In the genomic region with DNA sequence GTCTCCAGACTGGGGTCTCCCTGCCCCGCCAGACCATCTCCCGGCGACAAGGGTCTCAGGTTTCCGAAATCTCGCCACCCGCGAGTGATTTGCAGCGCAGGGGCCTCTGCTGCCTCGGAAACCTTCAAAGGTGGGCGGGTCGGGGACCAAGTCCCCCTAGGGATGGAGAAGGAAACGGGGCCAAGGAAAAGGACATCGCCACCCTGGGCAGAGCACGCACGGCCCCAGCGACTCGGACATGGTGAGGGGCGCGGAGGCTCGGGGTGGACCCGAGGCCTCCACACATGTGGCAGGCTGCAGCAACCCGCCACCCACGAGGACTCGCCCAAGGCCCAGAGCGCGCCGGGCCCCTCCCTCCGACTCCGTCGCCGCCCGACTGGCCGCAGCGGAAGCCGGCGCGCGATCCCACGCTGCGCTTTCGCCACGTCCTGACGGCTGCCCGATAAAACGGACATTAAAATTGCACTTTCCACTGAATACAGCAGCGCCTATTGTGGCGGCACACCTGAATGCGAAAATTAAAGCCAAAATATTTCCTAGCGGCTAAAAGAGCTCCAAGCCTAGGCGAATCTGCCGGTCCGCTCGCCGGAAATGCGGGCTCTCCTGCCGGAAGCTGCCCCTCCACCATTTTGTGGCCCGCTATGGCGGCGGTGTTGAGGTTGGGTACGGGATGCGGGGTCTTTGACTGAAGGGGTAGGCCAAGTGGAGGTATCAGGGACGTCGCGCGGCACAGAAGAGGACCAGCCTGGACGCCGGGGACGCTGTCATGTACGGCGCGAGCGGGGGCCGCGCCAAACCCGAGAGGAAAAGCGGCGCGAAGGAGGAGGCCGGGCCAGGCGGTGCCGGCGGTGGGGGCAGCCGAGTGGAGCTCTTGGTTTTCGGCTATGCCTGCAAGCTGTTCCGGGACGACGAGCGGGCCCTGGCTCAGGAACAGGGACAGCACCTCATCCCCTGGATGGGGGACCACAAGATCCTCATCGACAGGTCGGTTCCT, we compare ENCODE assay signal across 1 cellular context.
TF ChIP-seq lines count a peak whose summit lies in the region.

A gene (plus strand): TSS at position 627 of the 994 bp plus-strand sequence. CDS start 140 bp downstream, at position 767.

TF ChIP-seq in HepG2, 621 proteins besides CTCF, POLR2A, EP300 and RAD21 (continued from another document and continues in another):
- no peak for TF ChIP-seq AKAP8 (CRISPR knock-in tag; IDR thresholded peaks at IDR 0.05)
- TF ChIP-seq ZNF546 (CRISPR knock-in tag; conservative IDR thresholded peaks at IDR 0.05) = no peak; the same call in 1 of the 2 replicates
- TF ChIP-seq ZNF263 (CRISPR knock-in tag; IDR thresholded peaks at IDR 0.05) = peak; percentile 47; the same call in 1 of the 2 replicates
- TF ChIP-seq, protein P1, sequence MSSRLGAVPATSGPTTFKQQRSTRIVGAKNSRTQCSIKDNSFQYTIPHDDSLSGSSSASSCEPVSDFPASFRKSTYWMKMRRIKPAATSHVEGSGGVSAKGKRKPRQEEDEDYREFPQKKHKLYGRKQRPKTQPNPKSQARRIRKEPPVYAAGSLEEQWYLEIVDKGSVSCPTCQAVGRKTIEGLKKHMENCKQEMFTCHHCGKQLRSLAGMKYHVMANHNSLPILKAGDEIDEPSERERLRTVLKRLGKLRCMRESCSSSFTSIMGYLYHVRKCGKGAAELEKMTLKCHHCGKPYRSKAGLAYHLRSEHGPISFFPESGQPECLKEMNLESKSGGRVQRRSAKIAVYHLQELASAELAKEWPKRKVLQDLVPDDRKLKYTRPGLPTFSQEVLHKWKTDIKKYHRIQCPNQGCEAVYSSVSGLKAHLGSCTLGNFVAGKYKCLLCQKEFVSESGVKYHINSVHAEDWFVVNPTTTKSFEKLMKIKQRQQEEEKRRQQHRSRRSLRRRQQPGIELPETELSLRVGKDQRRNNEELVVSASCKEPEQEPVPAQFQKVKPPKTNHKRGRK (CRISPR knock-in tag; IDR thresholded peaks at IDR 0.05) = no peak
- TF ChIP-seq HCFC1 (IDR thresholded peaks at IDR 0.05; ENCODE audit: low read depth, low read length) = peak; percentile 69
- TF ChIP-seq, protein P2, sequence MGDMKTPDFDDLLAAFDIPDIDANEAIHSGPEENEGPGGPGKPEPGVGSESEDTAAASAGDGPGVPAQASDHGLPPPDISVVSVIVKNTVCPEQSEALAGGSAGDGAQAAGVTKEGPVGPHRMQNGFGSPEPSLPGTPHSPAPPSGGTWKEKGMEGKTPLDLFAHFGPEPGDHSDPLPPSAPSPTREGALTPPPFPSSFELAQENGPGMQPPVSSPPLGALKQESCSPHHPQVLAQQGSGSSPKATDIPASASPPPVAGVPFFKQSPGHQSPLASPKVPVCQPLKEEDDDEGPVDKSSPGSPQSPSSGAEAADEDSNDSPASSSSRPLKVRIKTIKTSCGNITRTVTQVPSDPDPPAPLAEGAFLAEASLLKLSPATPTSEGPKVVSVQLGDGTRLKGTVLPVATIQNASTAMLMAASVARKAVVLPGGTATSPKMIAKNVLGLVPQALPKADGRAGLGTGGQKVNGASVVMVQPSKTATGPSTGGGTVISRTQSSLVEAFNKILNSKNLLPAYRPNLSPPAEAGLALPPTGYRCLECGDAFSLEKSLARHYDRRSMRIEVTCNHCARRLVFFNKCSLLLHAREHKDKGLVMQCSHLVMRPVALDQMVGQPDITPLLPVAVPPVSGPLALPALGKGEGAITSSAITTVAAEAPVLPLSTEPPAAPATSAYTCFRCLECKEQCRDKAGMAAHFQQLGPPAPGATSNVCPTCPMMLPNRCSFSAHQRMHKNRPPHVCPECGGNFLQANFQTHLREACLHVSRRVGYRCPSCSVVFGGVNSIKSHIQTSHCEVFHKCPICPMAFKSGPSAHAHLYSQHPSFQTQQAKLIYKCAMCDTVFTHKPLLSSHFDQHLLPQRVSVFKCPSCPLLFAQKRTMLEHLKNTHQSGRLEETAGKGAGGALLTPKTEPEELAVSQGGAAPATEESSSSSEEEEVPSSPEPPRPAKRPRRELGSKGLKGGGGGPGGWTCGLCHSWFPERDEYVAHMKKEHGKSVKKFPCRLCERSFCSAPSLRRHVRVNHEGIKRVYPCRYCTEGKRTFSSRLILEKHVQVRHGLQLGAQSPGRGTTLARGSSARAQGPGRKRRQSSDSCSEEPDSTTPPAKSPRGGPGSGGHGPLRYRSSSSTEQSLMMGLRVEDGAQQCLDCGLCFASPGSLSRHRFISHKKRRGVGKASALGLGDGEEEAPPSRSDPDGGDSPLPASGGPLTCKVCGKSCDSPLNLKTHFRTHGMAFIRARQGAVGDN (CRISPR knock-in tag; IDR thresholded peaks at IDR 0.05) = peak; percentile 94
- TF ChIP-seq, protein P3, sequence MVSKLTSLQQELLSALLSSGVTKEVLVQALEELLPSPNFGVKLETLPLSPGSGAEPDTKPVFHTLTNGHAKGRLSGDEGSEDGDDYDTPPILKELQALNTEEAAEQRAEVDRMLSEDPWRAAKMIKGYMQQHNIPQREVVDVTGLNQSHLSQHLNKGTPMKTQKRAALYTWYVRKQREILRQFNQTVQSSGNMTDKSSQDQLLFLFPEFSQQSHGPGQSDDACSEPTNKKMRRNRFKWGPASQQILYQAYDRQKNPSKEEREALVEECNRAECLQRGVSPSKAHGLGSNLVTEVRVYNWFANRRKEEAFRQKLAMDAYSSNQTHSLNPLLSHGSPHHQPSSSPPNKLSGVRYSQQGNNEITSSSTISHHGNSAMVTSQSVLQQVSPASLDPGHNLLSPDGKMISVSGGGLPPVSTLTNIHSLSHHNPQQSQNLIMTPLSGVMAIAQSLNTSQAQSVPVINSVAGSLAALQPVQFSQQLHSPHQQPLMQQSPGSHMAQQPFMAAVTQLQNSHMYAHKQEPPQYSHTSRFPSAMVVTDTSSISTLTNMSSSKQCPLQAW (CRISPR knock-in tag; IDR thresholded peaks at IDR 0.05) = peak; percentile 62; the same call in 1 of the 2 replicates
- TF ChIP-seq, protein P4, sequence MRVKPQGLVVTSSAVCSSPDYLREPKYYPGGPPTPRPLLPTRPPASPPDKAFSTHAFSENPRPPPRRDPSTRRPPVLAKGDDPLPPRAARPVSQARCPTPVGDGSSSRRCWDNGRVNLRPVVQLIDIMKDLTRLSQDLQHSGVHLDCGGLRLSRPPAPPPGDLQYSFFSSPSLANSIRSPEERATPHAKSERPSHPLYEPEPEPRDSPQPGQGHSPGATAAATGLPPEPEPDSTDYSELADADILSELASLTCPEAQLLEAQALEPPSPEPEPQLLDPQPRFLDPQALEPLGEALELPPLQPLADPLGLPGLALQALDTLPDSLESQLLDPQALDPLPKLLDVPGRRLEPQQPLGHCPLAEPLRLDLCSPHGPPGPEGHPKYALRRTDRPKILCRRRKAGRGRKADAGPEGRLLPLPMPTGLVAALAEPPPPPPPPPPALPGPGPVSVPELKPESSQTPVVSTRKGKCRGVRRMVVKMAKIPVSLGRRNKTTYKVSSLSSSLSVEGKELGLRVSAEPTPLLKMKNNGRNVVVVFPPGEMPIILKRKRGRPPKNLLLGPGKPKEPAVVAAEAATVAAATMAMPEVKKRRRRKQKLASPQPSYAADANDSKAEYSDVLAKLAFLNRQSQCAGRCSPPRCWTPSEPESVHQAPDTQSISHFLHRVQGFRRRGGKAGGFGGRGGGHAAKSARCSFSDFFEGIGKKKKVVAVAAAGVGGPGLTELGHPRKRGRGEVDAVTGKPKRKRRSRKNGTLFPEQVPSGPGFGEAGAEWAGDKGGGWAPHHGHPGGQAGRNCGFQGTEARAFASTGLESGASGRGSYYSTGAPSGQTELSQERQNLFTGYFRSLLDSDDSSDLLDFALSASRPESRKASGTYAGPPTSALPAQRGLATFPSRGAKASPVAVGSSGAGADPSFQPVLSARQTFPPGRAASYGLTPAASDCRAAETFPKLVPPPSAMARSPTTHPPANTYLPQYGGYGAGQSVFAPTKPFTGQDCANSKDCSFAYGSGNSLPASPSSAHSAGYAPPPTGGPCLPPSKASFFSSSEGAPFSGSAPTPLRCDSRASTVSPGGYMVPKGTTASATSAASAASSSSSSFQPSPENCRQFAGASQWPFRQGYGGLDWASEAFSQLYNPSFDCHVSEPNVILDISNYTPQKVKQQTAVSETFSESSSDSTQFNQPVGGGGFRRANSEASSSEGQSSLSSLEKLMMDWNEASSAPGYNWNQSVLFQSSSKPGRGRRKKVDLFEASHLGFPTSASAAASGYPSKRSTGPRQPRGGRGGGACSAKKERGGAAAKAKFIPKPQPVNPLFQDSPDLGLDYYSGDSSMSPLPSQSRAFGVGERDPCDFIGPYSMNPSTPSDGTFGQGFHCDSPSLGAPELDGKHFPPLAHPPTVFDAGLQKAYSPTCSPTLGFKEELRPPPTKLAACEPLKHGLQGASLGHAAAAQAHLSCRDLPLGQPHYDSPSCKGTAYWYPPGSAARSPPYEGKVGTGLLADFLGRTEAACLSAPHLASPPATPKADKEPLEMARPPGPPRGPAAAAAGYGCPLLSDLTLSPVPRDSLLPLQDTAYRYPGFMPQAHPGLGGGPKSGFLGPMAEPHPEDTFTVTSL (CRISPR knock-in tag; IDR thresholded peaks at IDR 0.05; ENCODE audit: borderline replicate concordance) = peak; percentile 42; the same call in 1 of the 2 replicates
- 0 out of 2 replicates have a peak, but pooled peaks have one; percentile 9 for TF ChIP-seq ZNF724P (CRISPR knock-in tag; IDR thresholded peaks at IDR 0.05; ENCODE audit: borderline replicate concordance)
- TF ChIP-seq DMAP1 (CRISPR knock-in tag; IDR thresholded peaks at IDR 0.05) = peak; percentile 90
- peak; percentile 88 for TF ChIP-seq ZZZ3 (CRISPR knock-in tag; IDR thresholded peaks at IDR 0.05; ENCODE audit: borderline replicate concordance)
- TF ChIP-seq BRCA1 (CRISPR knock-in tag; IDR thresholded peaks at IDR 0.05) = peak; percentile 80
- TF ChIP-seq MEIS2 (CRISPR knock-in tag; IDR thresholded peaks at IDR 0.05) = peak; percentile 63; the same call in 1 of the 2 replicates
- peak; percentile 52; the same call in 1 of the 2 replicates for TF ChIP-seq ZNF335 (CRISPR knock-in tag; IDR thresholded peaks at IDR 0.05)
- TF ChIP-seq, protein P5, sequence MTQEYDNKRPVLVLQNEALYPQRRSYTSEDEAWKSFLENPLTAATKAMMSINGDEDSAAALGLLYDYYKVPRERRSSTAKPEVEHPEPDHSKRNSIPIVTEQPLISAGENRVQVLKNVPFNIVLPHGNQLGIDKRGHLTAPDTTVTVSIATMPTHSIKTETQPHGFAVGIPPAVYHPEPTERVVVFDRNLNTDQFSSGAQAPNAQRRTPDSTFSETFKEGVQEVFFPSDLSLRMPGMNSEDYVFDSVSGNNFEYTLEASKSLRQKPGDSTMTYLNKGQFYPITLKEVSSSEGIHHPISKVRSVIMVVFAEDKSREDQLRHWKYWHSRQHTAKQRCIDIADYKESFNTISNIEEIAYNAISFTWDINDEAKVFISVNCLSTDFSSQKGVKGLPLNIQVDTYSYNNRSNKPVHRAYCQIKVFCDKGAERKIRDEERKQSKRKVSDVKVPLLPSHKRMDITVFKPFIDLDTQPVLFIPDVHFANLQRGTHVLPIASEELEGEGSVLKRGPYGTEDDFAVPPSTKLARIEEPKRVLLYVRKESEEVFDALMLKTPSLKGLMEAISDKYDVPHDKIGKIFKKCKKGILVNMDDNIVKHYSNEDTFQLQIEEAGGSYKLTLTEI (CRISPR knock-in tag; conservative IDR thresholded peaks at IDR 0.05) = no peak
- TF ChIP-seq, protein P6, sequence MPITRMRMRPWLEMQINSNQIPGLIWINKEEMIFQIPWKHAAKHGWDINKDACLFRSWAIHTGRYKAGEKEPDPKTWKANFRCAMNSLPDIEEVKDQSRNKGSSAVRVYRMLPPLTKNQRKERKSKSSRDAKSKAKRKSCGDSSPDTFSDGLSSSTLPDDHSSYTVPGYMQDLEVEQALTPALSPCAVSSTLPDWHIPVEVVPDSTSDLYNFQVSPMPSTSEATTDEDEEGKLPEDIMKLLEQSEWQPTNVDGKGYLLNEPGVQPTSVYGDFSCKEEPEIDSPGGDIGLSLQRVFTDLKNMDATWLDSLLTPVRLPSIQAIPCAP (CRISPR knock-in tag; IDR thresholded peaks at IDR 0.05; ENCODE audit: low read depth) = no peak
- no peak for TF ChIP-seq SIX4 (CRISPR knock-in tag; IDR thresholded peaks at IDR 0.05)
- no peak for TF ChIP-seq ZNF616 (CRISPR knock-in tag; IDR thresholded peaks at IDR 0.05; ENCODE audit: low read depth)
- no peak for TF ChIP-seq DPF2 (CRISPR knock-in tag; IDR thresholded peaks at IDR 0.05; ENCODE audit: borderline replicate concordance, low read depth)
- TF ChIP-seq, protein P7, sequence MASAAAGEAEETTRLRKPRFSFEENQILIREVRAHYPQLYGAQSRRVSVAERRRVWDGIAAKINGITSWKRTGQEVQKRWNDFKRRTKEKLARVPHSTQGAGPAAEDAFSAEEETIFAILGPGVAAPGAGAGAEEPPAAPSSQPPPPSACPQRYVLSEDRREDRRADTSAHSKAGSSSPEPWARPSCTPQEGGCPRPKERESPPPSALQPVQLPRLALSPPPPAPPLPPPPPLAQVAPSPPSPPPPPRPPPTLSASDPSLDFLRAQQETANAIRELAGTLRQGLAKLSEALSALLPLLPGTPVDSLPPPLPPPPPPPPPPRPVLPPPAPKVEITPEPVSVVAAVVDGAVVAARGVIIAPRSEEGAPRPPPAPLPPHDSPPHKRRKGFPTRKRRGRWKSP (CRISPR knock-in tag; IDR thresholded peaks at IDR 0.05) = no peak
- TF ChIP-seq, protein P8, sequence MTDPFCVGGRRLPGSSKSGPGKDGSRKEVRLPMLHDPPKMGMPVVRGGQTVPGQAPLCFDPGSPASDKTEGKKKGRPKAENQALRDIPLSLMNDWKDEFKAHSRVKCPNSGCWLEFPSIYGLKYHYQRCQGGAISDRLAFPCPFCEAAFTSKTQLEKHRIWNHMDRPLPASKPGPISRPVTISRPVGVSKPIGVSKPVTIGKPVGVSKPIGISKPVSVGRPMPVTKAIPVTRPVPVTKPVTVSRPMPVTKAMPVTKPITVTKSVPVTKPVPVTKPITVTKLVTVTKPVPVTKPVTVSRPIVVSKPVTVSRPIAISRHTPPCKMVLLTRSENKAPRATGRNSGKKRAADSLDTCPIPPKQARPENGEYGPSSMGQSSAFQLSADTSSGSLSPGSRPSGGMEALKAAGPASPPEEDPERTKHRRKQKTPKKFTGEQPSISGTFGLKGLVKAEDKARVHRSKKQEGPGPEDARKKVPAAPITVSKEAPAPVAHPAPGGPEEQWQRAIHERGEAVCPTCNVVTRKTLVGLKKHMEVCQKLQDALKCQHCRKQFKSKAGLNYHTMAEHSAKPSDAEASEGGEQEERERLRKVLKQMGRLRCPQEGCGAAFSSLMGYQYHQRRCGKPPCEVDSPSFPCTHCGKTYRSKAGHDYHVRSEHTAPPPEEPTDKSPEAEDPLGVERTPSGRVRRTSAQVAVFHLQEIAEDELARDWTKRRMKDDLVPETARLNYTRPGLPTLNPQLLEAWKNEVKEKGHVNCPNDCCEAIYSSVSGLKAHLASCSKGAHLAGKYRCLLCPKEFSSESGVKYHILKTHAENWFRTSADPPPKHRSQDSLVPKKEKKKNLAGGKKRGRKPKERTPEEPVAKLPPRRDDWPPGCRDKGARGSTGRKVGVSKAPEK (CRISPR knock-in tag; IDR thresholded peaks at IDR 0.05; ENCODE audit: borderline replicate concordance) = no peak
- TF ChIP-seq, protein P9, sequence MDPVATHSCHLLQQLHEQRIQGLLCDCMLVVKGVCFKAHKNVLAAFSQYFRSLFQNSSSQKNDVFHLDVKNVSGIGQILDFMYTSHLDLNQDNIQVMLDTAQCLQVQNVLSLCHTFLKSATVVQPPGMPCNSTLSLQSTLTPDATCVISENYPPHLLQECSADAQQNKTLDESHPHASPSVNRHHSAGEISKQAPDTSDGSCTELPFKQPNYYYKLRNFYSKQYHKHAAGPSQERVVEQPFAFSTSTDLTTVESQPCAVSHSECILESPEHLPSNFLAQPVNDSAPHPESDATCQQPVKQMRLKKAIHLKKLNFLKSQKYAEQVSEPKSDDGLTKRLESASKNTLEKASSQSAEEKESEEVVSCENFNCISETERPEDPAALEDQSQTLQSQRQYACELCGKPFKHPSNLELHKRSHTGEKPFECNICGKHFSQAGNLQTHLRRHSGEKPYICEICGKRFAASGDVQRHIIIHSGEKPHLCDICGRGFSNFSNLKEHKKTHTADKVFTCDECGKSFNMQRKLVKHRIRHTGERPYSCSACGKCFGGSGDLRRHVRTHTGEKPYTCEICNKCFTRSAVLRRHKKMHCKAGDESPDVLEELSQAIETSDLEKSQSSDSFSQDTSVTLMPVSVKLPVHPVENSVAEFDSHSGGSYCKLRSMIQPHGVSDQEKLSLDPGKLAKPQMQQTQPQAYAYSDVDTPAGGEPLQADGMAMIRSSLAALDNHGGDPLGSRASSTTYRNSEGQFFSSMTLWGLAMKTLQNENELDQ (CRISPR knock-in tag; IDR thresholded peaks at IDR 0.05; ENCODE audit: borderline replicate concordance) = no peak
- TF ChIP-seq MATR3 (CRISPR knock-in tag; IDR thresholded peaks at IDR 0.05) = no peak
- no peak for TF ChIP-seq FOXP1 (IDR thresholded peaks at IDR 0.05)
- TF ChIP-seq FOXP1 (CRISPR knock-in tag; IDR thresholded peaks at IDR 0.05) = no peak
